Comparison of ENCODE assay signal across 8 cellular contexts in the genomic region with DNA sequence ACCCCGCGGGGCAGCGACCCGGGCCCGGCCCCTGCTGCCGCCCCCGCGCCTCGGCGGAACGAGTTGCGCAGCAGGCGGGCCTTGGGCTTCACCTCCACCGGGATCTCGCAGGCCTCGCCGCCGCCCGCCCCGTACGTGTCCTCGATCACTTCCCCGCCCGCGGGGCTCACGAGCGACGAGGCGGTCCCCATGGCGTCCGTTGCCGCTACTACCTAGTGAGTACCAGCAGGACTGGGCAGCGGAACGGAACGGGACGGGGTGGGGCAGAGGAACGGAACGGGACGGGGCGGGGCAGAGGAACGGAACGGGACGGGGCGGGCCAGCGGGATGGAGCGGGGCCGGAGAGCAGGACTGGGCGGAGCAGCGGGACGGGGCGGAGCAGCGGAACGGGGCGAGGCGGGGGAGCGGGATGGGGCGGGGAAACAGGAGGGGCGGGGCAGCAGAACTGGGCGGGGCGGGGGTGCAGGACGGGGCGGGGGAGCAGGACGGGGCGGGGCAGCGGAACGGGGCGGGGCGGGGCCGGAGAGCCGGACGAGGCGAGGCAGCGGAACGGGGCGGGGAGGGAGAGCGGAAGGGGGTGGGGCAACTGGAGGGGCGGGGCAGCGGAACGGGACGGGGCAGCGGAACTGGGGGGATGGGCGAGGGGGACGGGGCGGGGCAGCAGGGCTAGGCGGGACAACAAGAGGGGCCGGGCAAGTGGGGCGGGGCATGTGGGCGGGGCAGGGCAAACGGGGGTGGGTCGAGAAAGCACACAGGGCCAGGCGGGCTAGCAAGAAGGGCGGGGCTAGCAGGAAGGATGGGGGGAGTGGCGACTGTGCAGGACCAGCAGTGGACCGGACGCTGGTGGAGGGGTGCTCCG. TPM values are rescaled to one million over a fixed set of nuclear protein-coding genes. Genes with fewer than 3 reads are reported as not detected.
DNase-seq lines count a peak whose midpoint lies in the region; ATAC-seq and TF ChIP-seq lines count a peak whose summit lies in the region.

A gene with protein sequence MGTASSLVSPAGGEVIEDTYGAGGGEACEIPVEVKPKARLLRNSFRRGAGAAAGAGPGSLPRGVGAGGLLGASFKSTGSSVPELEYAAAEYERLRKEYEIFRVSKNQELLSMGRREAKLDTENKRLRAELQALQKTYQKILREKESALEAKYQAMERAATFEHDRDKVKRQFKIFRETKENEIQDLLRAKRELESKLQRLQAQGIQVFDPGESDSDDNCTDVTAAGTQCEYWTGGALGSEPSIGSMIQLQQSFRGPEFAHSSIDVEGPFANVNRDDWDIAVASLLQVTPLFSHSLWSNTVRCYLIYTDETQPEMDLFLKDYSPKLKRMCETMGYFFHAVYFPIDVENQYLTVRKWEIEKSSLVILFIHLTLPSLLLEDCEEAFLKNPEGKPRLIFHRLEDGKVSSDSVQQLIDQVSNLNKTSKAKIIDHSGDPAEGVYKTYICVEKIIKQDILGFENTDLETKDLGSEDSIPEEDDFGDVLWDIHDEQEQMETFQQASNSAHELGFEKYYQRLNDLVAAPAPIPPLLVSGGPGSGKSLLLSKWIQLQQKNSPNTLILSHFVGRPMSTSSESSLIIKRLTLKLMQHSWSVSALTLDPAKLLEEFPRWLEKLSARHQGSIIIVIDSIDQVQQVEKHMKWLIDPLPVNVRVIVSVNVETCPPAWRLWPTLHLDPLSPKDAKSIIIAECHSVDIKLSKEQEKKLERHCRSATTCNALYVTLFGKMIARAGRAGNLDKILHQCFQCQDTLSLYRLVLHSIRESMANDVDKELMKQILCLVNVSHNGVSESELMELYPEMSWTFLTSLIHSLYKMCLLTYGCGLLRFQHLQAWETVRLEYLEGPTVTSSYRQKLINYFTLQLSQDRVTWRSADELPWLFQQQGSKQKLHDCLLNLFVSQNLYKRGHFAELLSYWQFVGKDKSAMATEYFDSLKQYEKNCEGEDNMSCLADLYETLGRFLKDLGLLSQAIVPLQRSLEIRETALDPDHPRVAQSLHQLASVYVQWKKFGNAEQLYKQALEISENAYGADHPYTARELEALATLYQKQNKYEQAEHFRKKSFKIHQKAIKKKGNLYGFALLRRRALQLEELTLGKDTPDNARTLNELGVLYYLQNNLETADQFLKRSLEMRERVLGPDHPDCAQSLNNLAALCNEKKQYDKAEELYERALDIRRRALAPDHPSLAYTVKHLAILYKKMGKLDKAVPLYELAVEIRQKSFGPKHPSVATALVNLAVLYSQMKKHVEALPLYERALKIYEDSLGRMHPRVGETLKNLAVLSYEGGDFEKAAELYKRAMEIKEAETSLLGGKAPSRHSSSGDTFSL (N-terminal part only) (minus strand): TSS at position 245 of the 859 bp plus-strand sequence. CDS start 54 bp downstream, at position 191.

- H3K36me3 Mint-ChIP-seq in activated T-cell treated with anti-CD3 and anti-CD28 coated beads, Interleukin-2, amount 50 U/mL, for 24 hours (ENCODE audit: low read depth) = peaks cover 33% of the 10 kb centered on the region

- peak within 1 kb of the TSS; percentile 90 for H3K4me3 Mint-ChIP-seq in activated T-cell treated with anti-CD3 and anti-CD28 coated beads, Interleukin-2, amount 50 U/mL, for 24 hours

- H3K4me1 ChIP-seq in muscle layer of colon (ENCODE audit: insufficient read depth, low read length) = peaks cover 22% of the 10 kb centered on the region

- H3K27ac Mint-ChIP-seq in activated T-cell treated with anti-CD3 and anti-CD28 coated beads, Interleukin-2, amount 50 U/mL, for 24 hours = peak within 1 kb of the TSS; percentile 92

- H3K27ac ChIP-seq in muscle layer of colon (ENCODE audit: low read depth, low read length) = peak within 1 kb of the TSS; percentile 84

- H3K27me3 ChIP-seq in muscle layer of colon (ENCODE audit: control insufficient read depth in 1 of 2, insufficient read depth in 2 of 2, low read length in 2 of 2) = no peaks in the 10 kb centered on the region

- H3K9me3 ChIP-seq in muscle layer of colon (ENCODE audit: low read length) = no peaks in the 10 kb centered on the region

- peak within 1 kb of the TSS; percentile 69 for H3K4me3 ChIP-seq in Jurkat, Clone E6-1 (ENCODE audit: low read length)
- peak within 1 kb of the TSS; percentile 78 to 85 for H3K4me3 ChIP-seq in muscle layer of colon (ENCODE audit: low read depth in 1 of 2, low read length in 2 of 2)

- peaks cover 46% of the 10 kb centered on the region for H3K4me1 Mint-ChIP-seq in activated T-cell treated with anti-CD3 and anti-CD28 coated beads, Interleukin-2, amount 50 U/mL, for 24 hours (ENCODE audit: low read depth)

- peak; percentile 49 for TF ChIP-seq POLR2A in erythroblast (IDR thresholded peaks at IDR 0.05; ENCODE audit: low read length)

- H3K9me3 Mint-ChIP-seq in activated T-cell treated with anti-CD3 and anti-CD28 coated beads, Interleukin-2, amount 50 U/mL, for 24 hours = no peaks in the 10 kb centered on the region

- H3K9ac ChIP-seq in muscle layer of colon (ENCODE audit: low read length) = peak within 1 kb of the TSS; percentile 56

- DNase-seq in DMS153 (lab: John Stamatoyannopoulos, UW) (peak; percentile 82), erythroblast (lab: John Stamatoyannopoulos, UW) (peak; percentile 96 to 98)
- peak; percentile 84 for DNase-seq in Jurkat, Clone E6-1 (ENCODE audit: low read depth, low spot score)
- DNase-seq in activated T-cell treated with anti-CD3 and anti-CD28 coated beads, Interleukin-2, amount 50 U/mL, for 24 hours = peak; percentile 95
- peak; percentile 95 to 98 for DNase-seq in stimulated activated CD8-positive, alpha-beta memory T cell treated with anti-CD3 and anti-CD28 coated beads, Interleukin-7, amount 100 ng/mL, for 4 hours (ENCODE audit: low read depth in 2 of 2)

- H3K36me3 ChIP-seq in muscle layer of colon (ENCODE audit: insufficient read depth, low read length) = peaks cover 7% of the 10 kb centered on the region

- peak; percentile 79 for ATAC-seq in GM21619 (IDR thresholded peaks at IDR 0.05; ENCODE audit: unreplicated experiment)

- H3K27me3 Mint-ChIP-seq in activated T-cell treated with anti-CD3 and anti-CD28 coated beads, Interleukin-2, amount 50 U/mL, for 24 hours = no peaks in the 10 kb centered on the region

TF ChIP-seq in PFSK-1, 5 proteins besides CTCF, POLR2A, EP300 and RAD21:
- TF ChIP-seq, protein P1, sequence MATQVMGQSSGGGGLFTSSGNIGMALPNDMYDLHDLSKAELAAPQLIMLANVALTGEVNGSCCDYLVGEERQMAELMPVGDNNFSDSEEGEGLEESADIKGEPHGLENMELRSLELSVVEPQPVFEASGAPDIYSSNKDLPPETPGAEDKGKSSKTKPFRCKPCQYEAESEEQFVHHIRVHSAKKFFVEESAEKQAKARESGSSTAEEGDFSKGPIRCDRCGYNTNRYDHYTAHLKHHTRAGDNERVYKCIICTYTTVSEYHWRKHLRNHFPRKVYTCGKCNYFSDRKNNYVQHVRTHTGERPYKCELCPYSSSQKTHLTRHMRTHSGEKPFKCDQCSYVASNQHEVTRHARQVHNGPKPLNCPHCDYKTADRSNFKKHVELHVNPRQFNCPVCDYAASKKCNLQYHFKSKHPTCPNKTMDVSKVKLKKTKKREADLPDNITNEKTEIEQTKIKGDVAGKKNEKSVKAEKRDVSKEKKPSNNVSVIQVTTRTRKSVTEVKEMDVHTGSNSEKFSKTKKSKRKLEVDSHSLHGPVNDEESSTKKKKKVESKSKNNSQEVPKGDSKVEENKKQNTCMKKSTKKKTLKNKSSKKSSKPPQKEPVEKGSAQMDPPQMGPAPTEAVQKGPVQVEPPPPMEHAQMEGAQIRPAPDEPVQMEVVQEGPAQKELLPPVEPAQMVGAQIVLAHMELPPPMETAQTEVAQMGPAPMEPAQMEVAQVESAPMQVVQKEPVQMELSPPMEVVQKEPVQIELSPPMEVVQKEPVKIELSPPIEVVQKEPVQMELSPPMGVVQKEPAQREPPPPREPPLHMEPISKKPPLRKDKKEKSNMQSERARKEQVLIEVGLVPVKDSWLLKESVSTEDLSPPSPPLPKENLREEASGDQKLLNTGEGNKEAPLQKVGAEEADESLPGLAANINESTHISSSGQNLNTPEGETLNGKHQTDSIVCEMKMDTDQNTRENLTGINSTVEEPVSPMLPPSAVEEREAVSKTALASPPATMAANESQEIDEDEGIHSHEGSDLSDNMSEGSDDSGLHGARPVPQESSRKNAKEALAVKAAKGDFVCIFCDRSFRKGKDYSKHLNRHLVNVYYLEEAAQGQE (IDR thresholded peaks at IDR 0.05; ENCODE audit: insufficient read depth in 1 of 2, low read depth in 2 of 2, low read length in 2 of 2) = no peak
- TF ChIP-seq POLR2AphosphoS5 (IDR thresholded peaks at IDR 0.05; ENCODE audit: low read depth, low read length) = peak; percentile 68; the same call in 1 of the 2 replicates
- TF ChIP-seq SIN3A (IDR thresholded peaks at IDR 0.05; ENCODE audit: borderline replicate concordance, insufficient read depth, low read length) = no peak
- no peak for TF ChIP-seq TAF1 (IDR thresholded peaks at IDR 0.05; ENCODE audit: borderline replicate concordance, insufficient read depth, low read length)
- peak; percentile 10 for TF ChIP-seq FOXP2 (optimal IDR thresholded peaks at IDR 0.05; ENCODE audit: borderline replicate concordance, extremely low read depth, extremely low read length, insufficient read depth)

RNA-seq across cellular contexts. Expression of the gene that starts here (rescaled TPM):
- 10.9 TPM for polyA plus RNA-seq in Jurkat, Clone E6-1 (2012; ENCODE audit: insufficient read depth, insufficient read length)
- polyA plus RNA-seq in PFSK-1 (2012; ENCODE audit: insufficient read length, low read depth) = 5.4 TPM

Comparison
In these comparisons a context has a peak if more than half of its experiments do, and no peak if none do; other contexts are left out.
1. Peak in every context shown above with its lines: DNase-seq, ATAC-seq, H3K4me3 ChIP-seq and H3K27ac ChIP-seq.